In genomic region chr6:135192256-135193174, GRCh38 we compare ENCODE assay signal across 1 cellular context.
A peak's percentile ranks its signal among the peaks of the same experiment; 100 is the strongest.
TF ChIP-seq lines count a peak whose summit lies in the region.

No MANE protein-coding gene starts in this region.

TF ChIP-seq in K562, 482 proteins besides CTCF, POLR2A, EP300 and RAD21 (continued from another document and continues in another):
- TF ChIP-seq, protein P1, sequence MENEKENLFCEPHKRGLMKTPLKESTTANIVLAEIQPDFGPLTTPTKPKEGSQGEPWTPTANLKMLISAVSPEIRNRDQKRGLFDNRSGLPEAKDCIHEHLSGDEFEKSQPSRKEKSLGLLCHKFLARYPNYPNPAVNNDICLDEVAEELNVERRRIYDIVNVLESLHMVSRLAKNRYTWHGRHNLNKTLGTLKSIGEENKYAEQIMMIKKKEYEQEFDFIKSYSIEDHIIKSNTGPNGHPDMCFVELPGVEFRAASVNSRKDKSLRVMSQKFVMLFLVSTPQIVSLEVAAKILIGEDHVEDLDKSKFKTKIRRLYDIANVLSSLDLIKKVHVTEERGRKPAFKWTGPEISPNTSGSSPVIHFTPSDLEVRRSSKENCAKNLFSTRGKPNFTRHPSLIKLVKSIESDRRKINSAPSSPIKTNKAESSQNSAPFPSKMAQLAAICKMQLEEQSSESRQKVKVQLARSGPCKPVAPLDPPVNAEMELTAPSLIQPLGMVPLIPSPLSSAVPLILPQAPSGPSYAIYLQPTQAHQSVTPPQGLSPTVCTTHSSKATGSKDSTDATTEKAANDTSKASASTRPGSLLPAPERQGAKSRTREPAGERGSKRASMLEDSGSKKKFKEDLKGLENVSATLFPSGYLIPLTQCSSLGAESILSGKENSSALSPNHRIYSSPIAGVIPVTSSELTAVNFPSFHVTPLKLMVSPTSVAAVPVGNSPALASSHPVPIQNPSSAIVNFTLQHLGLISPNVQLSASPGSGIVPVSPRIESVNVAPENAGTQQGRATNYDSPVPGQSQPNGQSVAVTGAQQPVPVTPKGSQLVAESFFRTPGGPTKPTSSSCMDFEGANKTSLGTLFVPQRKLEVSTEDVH (IDR thresholded peaks at IDR 0.05; ENCODE audit: low read depth, partially characterized antibody), result no peak
- TF ChIP-seq RHOXF2B (CRISPR knock-in tag; conservative IDR thresholded peaks at IDR 0.05) (0 out of 2 replicates have a peak, but pooled peaks have one; percentile 55), NEUROD1 (IDR thresholded peaks at IDR 0.05; ENCODE audit: borderline replicate concordance, low read depth, low read length, partially characterized antibody) (peak; percentile 20), TAF9B (IDR thresholded peaks at IDR 0.05; ENCODE audit: partially characterized antibody) (no peak), EZH2 (IDR thresholded peaks at IDR 0.05; ENCODE audit: borderline replicate concordance, low read depth, low read length) (no peak), SMARCA5 (IDR thresholded peaks at IDR 0.05) (no peak), MBD1 (CRISPR knock-in tag; IDR thresholded peaks at IDR 0.05) (0 out of 2 replicates have a peak, but pooled peaks have one; percentile 34), ZNF436 (CRISPR knock-in tag; IDR thresholded peaks at IDR 0.05) (no peak), HDAC6 (IDR thresholded peaks at IDR 0.05; ENCODE audit: low read depth, low read length) (no peak), MIER1 (IDR thresholded peaks at IDR 0.05; ENCODE audit: low read depth) (no peak), CXXC5 (CRISPR knock-in tag; IDR thresholded peaks at IDR 0.05) (peak; percentile 56), TOE1 (IDR thresholded peaks at IDR 0.05; ENCODE audit: borderline replicate concordance) (no peak), TOE1 (CRISPR knock-in tag; IDR thresholded peaks at IDR 0.05; ENCODE audit: borderline replicate concordance, low read depth) (no peak), FOXM1 (IDR thresholded peaks at IDR 0.05; ENCODE audit: low read depth) (no peak), FOXM1 (CRISPR knock-in tag; IDR thresholded peaks at IDR 0.05; ENCODE audit: low read depth) (no peak), BCLAF1 (IDR thresholded peaks at IDR 0.05; ENCODE audit: borderline replicate concordance in 1 of 2, control insufficient read depth in 1 of 2, low read depth in 2 of 2, low read length in 1 of 2) (peak in 1 of 2 experiments; percentile 84; a peak in 1 of 4 replicates), CAMTA2 (CRISPR knock-in tag; conservative IDR thresholded peaks at IDR 0.05) (no peak), MCM7 (IDR thresholded peaks at IDR 0.05) (no peak), HSF4 (CRISPR knock-in tag; IDR thresholded peaks at IDR 0.05; ENCODE audit: borderline replicate concordance) (no peak), ZNF76 (CRISPR knock-in tag; IDR thresholded peaks at IDR 0.05; ENCODE audit: borderline replicate concordance) (no peak), HMG20B (CRISPR knock-in tag; IDR thresholded peaks at IDR 0.05) (no peak), LARP7 (IDR thresholded peaks at IDR 0.05) (no peak), CBX5 (IDR thresholded peaks at IDR 0.05; ENCODE audit: borderline replicate concordance, low read depth) (no peak), NBN (IDR thresholded peaks at IDR 0.05; ENCODE audit: low read depth) (no peak), GTF2E2 (tag; IDR thresholded peaks at IDR 0.05) (no peak; the same call in 1 of the 2 replicates), BHLHE40 (IDR thresholded peaks at IDR 0.05; ENCODE audit: low read length) (no peak), LCOR (CRISPR knock-in tag; IDR thresholded peaks at IDR 0.05) (no peak), MED1 (CRISPR knock-in tag; IDR thresholded peaks at IDR 0.05; ENCODE audit: borderline replicate concordance) (no peak), ID3 (CRISPR knock-in tag; IDR thresholded peaks at IDR 0.05) (no peak), ID3 (tag; IDR thresholded peaks at IDR 0.05) (0 out of 2 replicates have a peak, but pooled peaks have one; percentile 11), SRF (CRISPR knock-in tag; IDR thresholded peaks at IDR 0.05) (peak in 1 of 2 experiments; percentile 8; a peak in 1 of 4 replicates), ZNF584 (CRISPR knock-in tag; IDR thresholded peaks at IDR 0.05; ENCODE audit: low read depth) (no peak), PCBP2 (IDR thresholded peaks at IDR 0.05; ENCODE audit: low read depth, low read length, poor library complexity, severe bottlenecking) (no peak), UBTF (IDR thresholded peaks at IDR 0.05; ENCODE audit: borderline replicate concordance in 1 of 2, low read depth in 2 of 2, low read length in 2 of 2) (no peak), ZNF239 (CRISPR knock-in tag; IDR thresholded peaks at IDR 0.05) (no peak), TEAD4 (IDR thresholded peaks at IDR 0.05; ENCODE audit: low read length) (peak; percentile 73; the same call in 1 of the 2 replicates), TEAD4 (CRISPR knock-in tag; IDR thresholded peaks at IDR 0.05; ENCODE audit: borderline replicate concordance) (no peak), ZNF398 (CRISPR knock-in tag; IDR thresholded peaks at IDR 0.05) (0 out of 2 replicates have a peak, but pooled peaks have one; percentile 12), ARID3B (CRISPR knock-in tag; IDR thresholded peaks at IDR 0.05; ENCODE audit: borderline replicate concordance) (no peak), STAG1 (CRISPR knock-in tag; IDR thresholded peaks at IDR 0.05; ENCODE audit: borderline replicate concordance) (no peak), THRAP3 (IDR thresholded peaks at IDR 0.05; ENCODE audit: borderline replicate concordance) (no peak), ZNF431 (CRISPR knock-in tag; IDR thresholded peaks at IDR 0.05) (no peak), ZNF778 (CRISPR knock-in tag; IDR thresholded peaks at IDR 0.05) (no peak), PHB (CRISPR knock-in tag; IDR thresholded peaks at IDR 0.05) (0 out of 2 replicates have a peak, but pooled peaks have one; percentile 16), KAT8 (IDR thresholded peaks at IDR 0.05; ENCODE audit: low read depth) (no peak), FOXA1 (IDR thresholded peaks at IDR 0.05; ENCODE audit: borderline replicate concordance) (no peak), EHMT2 (IDR thresholded peaks at IDR 0.05) (no peak), ZBTB1 (CRISPR knock-in tag; IDR thresholded peaks at IDR 0.05; ENCODE audit: borderline replicate concordance, low read depth) (no peak), ZFX (CRISPR knock-in tag; IDR thresholded peaks at IDR 0.05) (no peak), XRCC5 (IDR thresholded peaks at IDR 0.05; ENCODE audit: low read depth, low read length) (no peak), HDAC2 (IDR thresholded peaks at IDR 0.05) (no peak), ZZZ3 (IDR thresholded peaks at IDR 0.05) (no peak)
- TF ChIP-seq, protein P2, sequence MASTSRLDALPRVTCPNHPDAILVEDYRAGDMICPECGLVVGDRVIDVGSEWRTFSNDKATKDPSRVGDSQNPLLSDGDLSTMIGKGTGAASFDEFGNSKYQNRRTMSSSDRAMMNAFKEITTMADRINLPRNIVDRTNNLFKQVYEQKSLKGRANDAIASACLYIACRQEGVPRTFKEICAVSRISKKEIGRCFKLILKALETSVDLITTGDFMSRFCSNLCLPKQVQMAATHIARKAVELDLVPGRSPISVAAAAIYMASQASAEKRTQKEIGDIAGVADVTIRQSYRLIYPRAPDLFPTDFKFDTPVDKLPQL (IDR thresholded peaks at IDR 0.05; ENCODE audit: extremely low read depth, insufficient read length), result no peak
- TF ChIP-seq, protein P3, sequence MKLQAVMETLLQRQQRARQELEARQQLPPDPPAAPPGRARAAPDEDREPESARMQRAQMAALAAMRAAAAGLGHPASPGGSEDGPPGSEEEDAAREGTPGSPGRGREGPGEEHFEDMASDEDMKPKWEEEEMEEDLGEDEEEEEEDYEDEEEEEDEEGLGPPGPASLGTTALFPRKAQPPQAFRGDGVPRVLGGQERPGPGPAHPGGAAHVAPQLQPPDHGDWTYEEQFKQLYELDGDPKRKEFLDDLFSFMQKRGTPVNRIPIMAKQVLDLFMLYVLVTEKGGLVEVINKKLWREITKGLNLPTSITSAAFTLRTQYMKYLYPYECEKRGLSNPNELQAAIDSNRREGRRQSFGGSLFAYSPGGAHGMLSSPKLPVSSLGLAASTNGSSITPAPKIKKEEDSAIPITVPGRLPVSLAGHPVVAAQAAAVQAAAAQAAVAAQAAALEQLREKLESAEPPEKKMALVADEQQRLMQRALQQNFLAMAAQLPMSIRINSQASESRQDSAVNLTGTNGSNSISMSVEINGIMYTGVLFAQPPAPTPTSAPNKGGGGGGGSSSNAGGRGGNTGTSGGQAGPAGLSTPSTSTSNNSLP (IDR thresholded peaks at IDR 0.05; ENCODE audit: borderline replicate concordance, low read depth, low read length), result 0 out of 2 replicates have a peak, but pooled peaks have one; percentile 29
